Comparison of ENCODE assay signal across 30 cellular contexts in genomic region chr13:42626461-42626860, GRCh38. TPM values are rescaled to one million over a fixed set of nuclear protein-coding genes. Genes with fewer than 3 reads are reported as not detected.
DNase-seq lines count a peak whose midpoint lies in the region; ATAC-seq, FAIRE-seq and TF ChIP-seq lines count a peak whose summit lies in the region.
"Had no signal": no experiment of that assay in that cellular context is flagged by ENCODE, and none has a peak within 500 bp of the region (broad histone marks: within the 10 kb centered on the region; RNA-seq: fewer than 3 reads in every experiment).

No MANE protein-coding gene starts in this region.

- no peaks in the 10 kb centered on the region for H3K27me3 ChIP-seq in bronchial epithelial cell (ENCODE audit: control insufficient read depth, insufficient read depth, low read length)
- H3K27me3 ChIP-seq: BE2C, BLaER1 had no signal

- ATAC-seq in GM18867 (IDR thresholded peaks at IDR 0.05; ENCODE audit: unreplicated experiment) = no peak
- ATAC-seq: GM12878 had no signal

- no peak overlapping the region for H3K27ac Mint-ChIP-seq in activated CD4-positive, alpha-beta memory T cell treated with anti-CD3 and anti-CD28 coated beads for 36 hours
- H3K27ac Mint-ChIP-seq: CD14-positive monocyte; CD4-positive, alpha-beta memory T cell had no signal

- H3K4me1 Mint-ChIP-seq in activated CD4-positive, alpha-beta memory T cell treated with anti-CD3 and anti-CD28 coated beads for 36 hours (ENCODE audit: low read depth) = no peaks in the 10 kb centered on the region
- H3K4me1 Mint-ChIP-seq: CD14-positive monocyte; CD4-positive, alpha-beta memory T cell; CD4-positive, CD25-positive, alpha-beta regulatory T cell; CD8-positive, alpha-beta memory T cell had no signal

- intact Hi-C loops in activated CD4-positive, alpha-beta memory T cell treated with anti-CD3 and anti-CD28 coated beads for 36 hours (cut with micrococcal nuclease) = no loop called here

- TF ChIP-seq CTCF in RWPE1 (conservative IDR thresholded peaks at IDR 0.05; ENCODE audit: low read depth) = no peak
- no peak for TF ChIP-seq CTCF in bronchial epithelial cell (IDR thresholded peaks at IDR 0.05; ENCODE audit: insufficient read depth, low read length, severe bottlenecking)

- H3K9me3 Mint-ChIP-seq in activated CD4-positive, alpha-beta memory T cell treated with anti-CD3 and anti-CD28 coated beads for 36 hours = no peaks in the 10 kb centered on the region
- H3K9me3 Mint-ChIP-seq: CD14-positive monocyte; CD4-positive, alpha-beta memory T cell; CD4-positive, CD25-positive, alpha-beta regulatory T cell; CD8-positive, alpha-beta memory T cell had no signal

- no peak overlapping the region for H3K27ac ChIP-seq in RWPE1
- H3K27ac ChIP-seq in epithelial cell of prostate = no peak overlapping the region
- H3K27ac ChIP-seq: BLaER1 had no signal

- no peaks in the 10 kb centered on the region for H3K36me3 ChIP-seq in bronchial epithelial cell (ENCODE audit: control insufficient read depth, insufficient read depth, low read length)
- H3K36me3 ChIP-seq: BE2C, BLaER1 had no signal

- H3K4me3 Mint-ChIP-seq in activated CD4-positive, alpha-beta memory T cell treated with anti-CD3 and anti-CD28 coated beads for 36 hours = no peak overlapping the region
- H3K4me3 Mint-ChIP-seq: CD14-positive monocyte; CD4-positive, alpha-beta memory T cell; CD4-positive, CD25-positive, alpha-beta regulatory T cell; CD8-positive, alpha-beta memory T cell had no signal

- POLR2A ChIA-PET in RWPE1 (lab: Yijun Ruan, JAX; ENCODE audit: low non-redundant PET) = no interaction called here
- POLR2A ChIA-PET in activated CD4-positive, alpha-beta memory T cell treated with anti-CD3 and anti-CD28 coated beads for 36 hours (lab: Charles Lee) = no interaction called here

- CTCF ChIA-PET in RWPE1 (lab: Yijun Ruan, JAX) = no interaction called here
- CTCF ChIA-PET in activated CD4-positive, alpha-beta memory T cell treated with anti-CD3 and anti-CD28 coated beads for 36 hours (lab: Charles Lee) = no interaction called here

- no peaks in the 10 kb centered on the region for H3K36me3 Mint-ChIP-seq in activated CD4-positive, alpha-beta memory T cell treated with anti-CD3 and anti-CD28 coated beads for 36 hours
- H3K36me3 Mint-ChIP-seq: CD14-positive monocyte; CD4-positive, alpha-beta memory T cell; CD4-positive, CD25-positive, alpha-beta regulatory T cell; CD8-positive, alpha-beta memory T cell had no signal

- H3K27me3 Mint-ChIP-seq in activated CD4-positive, alpha-beta memory T cell treated with anti-CD3 and anti-CD28 coated beads for 36 hours = peaks cover 6% of the 10 kb centered on the region

- peak; percentile 7 for FAIRE-seq in bronchial epithelial cell (lab: Jason Lieb, UNC)
- FAIRE-seq: A204.1, GM12878, GM12892, GM18507, GM19239 had no signal

- no peak overlapping the region for H3K4me3 ChIP-seq in bronchial epithelial cell (ENCODE audit: low read depth, low read length)
- H3K4me3 ChIP-seq: BLaER1, GM12878 had no signal

- DNase-seq in HPDE6-E6E7 (ENCODE audit: extremely low spot score) (peak; percentile 3), RWPE1 (ENCODE audit: low spot score) (peak; percentile 13), bronchial epithelial cell (ENCODE audit: low read depth) (peak; percentile 89), epithelial cell of prostate (ENCODE audit: low read depth, low spot score) (peak; percentile 26), DMS153 (lab: John Stamatoyannopoulos, UW) (no peak), amniotic stem cell (lab: John Stamatoyannopoulos, UW) (no peak)
- DNase-seq in activated CD4-positive, alpha-beta memory T cell treated with anti-CD3 and anti-CD28 coated beads for 36 hours = no peak
- DNase-seq: 8988T; ACHN; BE2C; C1 segment of cervical spinal cord; CD4-positive, alpha-beta memory T cell; CD4-positive, CD25-positive, alpha-beta regulatory T cell; CD8-positive, alpha-beta memory T cell; COR-L47; DMS53; DMS79; DND-41; EL had no signal

RNA-seq across cellular contexts. Expression of gene TNFSF11, which starts 52.5 kb away (rescaled TPM):
- under 0.01 and 0.13 TPM in 2 replicates for total RNA-seq in bronchial epithelial cell
- 1 to 10 TPM; 3.7 to 4.5 TPM for total RNA-seq in activated CD4-positive, alpha-beta memory T cell treated with anti-CD3 and anti-CD28 coated beads for 36 hours
- total RNA-seq: A673, Daoy, G401 had no signal

Comparison
In these comparisons a context has a peak if more than half of its experiments do, and no peak if none do; other contexts are left out.
1. DNase-seq: peak in HPDE6-E6E7 (single experiment), RWPE1 (single experiment), bronchial epithelial cell (single experiment) and epithelial cell of prostate (single experiment); none in activated CD4-positive, alpha-beta memory T cell treated with anti-CD3 and anti-CD28 coated beads for 36 hours (single experiment), DMS153 (single experiment) and amniotic stem cell (single experiment).